1 cellular context compared by ENCODE assay signal in the genomic region with DNA sequence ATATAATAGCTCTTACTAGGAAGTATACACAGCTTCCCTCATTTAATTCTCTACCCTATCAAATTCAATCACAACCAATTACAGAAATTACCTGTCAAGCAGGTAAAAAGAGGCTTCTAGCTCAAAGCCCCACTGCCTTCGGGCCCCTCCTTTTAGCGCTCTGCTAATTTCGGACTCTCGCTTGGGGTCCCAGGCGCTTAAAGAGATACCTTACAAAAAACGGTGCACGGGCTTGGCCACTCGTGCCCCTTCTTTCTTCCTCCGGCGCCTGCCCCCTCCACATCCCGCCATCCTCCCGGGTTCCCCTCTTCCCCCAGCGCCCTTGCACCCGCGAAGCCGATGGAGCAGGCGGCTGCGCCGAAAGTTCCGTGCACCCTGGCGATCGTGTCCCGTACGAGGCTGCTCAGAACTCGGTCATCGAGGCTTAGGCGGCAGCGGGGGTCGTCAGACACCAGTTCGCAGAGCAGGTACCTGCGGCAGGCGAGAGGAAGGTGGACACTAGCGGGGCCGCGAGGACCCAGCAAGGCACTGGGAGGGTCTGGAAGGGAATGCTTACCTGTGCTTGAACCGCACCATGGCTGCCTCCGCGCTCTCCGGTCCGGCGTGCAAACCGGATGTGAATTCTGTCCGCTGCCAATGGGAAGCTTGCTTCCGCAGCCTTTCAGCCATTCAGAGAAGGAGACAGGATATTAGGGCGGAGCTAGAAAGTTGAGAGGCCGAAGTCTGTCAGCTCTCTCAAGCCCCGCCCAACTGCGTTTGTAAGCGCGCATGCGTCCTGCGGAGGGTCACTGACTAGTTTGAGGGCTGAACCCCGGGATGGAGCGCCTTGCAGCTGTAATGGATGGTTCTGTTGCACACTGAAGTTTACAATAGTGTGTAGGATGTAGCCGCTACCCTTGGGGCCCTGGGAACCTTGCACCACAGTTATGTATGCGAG.
TF ChIP-seq lines count a peak whose summit lies in the region.

A gene with protein sequence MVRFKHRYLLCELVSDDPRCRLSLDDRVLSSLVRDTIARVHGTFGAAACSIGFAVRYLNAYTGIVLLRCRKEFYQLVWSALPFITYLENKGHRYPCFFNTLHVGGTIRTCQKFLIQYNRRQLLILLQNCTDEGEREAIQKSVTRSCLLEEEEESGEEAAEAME (minus strand): TSS at position 616 of the 937 bp plus-strand sequence. CDS start 40 bp downstream, at position 576.

TF ChIP-seq in HEK293, 187 proteins besides CTCF, POLR2A, EP300 and RAD21 (continued from another document):
- TF ChIP-seq ATF2 (tag by site-specific recombination; IDR thresholded peaks at IDR 0.05; ENCODE audit: low read depth) (no peak), ZNF571 (tag by site-specific recombination; IDR thresholded peaks at IDR 0.05) (no peak), ZNF391 (tag by site-specific recombination; IDR thresholded peaks at IDR 0.05; ENCODE audit: borderline replicate concordance, low read depth) (peak; percentile 64; the same call in 1 of the 2 replicates), RBAK (tag by site-specific recombination; IDR thresholded peaks at IDR 0.05) (no peak), ZNF747 (tag by site-specific recombination; IDR thresholded peaks at IDR 0.05) (no peak), ZNF660 (tag by site-specific recombination; IDR thresholded peaks at IDR 0.05) (peak; percentile 9; the same call in 1 of the 2 replicates), ZFP69B (tag by site-specific recombination; IDR thresholded peaks at IDR 0.05) (no peak), ZFP37 (tag by site-specific recombination; IDR thresholded peaks at IDR 0.05) (peak; percentile 98), HOXC10 (CRISPR knock-in tag; IDR thresholded peaks at IDR 0.05) (no peak), ZNF19 (tag by site-specific recombination; IDR thresholded peaks at IDR 0.05; ENCODE audit: low read depth) (no peak), ZEB2 (tag by site-specific recombination; IDR thresholded peaks at IDR 0.05) (peak; percentile 96), MZF1 (tag by site-specific recombination; IDR thresholded peaks at IDR 0.05; ENCODE audit: borderline replicate concordance) (no peak), ZNF692 (tag by site-specific recombination; IDR thresholded peaks at IDR 0.05) (no peak; the same call in none of the 2 replicates), ZBTB1 (tag by site-specific recombination; IDR thresholded peaks at IDR 0.05) (no peak), ZNF654 (tag by site-specific recombination; IDR thresholded peaks at IDR 0.05; ENCODE audit: low read depth) (no peak), ZNF837 (tag by site-specific recombination; IDR thresholded peaks at IDR 0.05) (no peak), BCL11B (tag by site-specific recombination; IDR thresholded peaks at IDR 0.05; ENCODE audit: low read depth) (peak; percentile 50; the same call in 1 of the 2 replicates), YY2 (tag by site-specific recombination; IDR thresholded peaks at IDR 0.05) (peak; percentile 43), ZSCAN30 (tag by site-specific recombination; IDR thresholded peaks at IDR 0.05) (peak; percentile 41; the same call in 1 of the 2 replicates)
- TF ChIP-seq, protein P1, sequence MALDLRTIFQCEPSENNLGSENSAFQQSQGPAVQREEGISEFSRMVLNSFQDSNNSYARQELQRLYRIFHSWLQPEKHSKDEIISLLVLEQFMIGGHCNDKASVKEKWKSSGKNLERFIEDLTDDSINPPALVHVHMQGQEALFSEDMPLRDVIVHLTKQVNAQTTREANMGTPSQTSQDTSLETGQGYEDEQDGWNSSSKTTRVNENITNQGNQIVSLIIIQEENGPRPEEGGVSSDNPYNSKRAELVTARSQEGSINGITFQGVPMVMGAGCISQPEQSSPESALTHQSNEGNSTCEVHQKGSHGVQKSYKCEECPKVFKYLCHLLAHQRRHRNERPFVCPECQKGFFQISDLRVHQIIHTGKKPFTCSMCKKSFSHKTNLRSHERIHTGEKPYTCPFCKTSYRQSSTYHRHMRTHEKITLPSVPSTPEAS (tag by site-specific recombination; IDR thresholded peaks at IDR 0.05) = no peak
- TF ChIP-seq, protein P2, sequence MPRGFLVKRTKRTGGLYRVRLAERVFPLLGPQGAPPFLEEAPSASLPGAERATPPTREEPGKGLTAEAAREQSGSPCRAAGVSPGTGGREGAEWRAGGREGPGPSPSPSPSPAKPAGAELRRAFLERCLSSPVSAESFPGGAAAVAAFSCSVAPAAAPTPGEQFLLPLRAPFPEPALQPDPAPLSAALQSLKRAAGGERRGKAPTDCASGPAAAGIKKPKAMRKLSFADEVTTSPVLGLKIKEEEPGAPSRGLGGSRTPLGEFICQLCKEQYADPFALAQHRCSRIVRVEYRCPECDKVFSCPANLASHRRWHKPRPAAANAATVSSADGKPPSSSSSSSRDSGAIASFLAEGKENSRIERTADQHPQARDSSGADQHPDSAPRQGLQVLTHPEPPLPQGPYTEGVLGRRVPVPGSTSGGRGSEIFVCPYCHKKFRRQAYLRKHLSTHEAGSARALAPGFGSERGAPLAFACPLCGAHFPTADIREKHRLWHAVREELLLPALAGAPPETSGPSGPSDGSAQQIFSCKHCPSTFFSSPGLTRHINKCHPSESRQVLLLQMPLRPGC (tag by site-specific recombination; IDR thresholded peaks at IDR 0.05) = no peak
- TF ChIP-seq, protein P3, sequence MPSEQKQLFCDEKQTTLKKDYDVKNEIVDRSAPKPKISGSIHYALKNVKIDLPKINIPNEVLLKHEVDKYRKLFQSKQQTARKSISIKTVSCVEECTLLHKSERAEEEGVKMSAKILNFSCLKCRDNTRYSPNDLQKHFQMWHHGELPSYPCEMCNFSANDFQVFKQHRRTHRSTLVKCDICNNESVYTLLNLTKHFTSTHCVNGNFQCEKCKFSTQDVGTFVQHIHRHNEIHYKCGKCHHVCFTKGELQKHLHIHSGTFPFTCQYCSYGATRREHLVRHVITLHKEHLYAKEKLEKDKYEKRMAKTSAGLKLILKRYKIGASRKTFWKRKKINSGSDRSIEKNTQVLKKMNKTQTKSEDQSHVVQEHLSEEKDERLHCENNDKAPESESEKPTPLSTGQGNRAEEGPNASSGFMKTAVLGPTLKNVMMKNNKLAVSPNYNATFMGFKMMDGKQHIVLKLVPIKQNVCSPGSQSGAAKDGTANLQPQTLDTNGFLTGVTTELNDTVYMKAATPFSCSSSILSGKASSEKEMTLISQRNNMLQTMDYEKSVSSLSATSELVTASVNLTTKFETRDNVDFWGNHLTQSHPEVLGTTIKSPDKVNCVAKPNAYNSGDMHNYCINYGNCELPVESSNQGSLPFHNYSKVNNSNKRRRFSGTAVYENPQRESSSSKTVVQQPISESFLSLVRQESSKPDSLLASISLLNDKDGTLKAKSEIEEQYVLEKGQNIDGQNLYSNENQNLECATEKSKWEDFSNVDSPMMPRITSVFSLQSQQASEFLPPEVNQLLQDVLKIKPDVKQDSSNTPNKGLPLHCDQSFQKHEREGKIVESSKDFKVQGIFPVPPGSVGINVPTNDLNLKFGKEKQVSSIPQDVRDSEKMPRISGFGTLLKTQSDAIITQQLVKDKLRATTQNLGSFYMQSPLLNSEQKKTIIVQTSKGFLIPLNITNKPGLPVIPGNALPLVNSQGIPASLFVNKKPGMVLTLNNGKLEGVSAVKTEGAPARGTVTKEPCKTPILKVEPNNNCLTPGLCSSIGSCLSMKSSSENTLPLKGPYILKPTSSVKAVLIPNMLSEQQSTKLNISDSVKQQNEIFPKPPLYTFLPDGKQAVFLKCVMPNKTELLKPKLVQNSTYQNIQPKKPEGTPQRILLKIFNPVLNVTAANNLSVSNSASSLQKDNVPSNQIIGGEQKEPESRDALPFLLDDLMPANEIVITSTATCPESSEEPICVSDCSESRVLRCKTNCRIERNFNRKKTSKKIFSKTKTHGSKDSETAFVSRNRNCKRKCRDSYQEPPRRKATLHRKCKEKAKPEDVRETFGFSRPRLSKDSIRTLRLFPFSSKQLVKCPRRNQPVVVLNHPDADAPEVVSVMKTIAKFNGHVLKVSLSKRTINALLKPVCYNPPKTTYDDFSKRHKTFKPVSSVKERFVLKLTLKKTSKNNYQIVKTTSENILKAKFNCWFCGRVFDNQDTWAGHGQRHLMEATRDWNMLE (tag by site-specific recombination; conservative IDR thresholded peaks at IDR 0.05; ENCODE audit: low read depth) = peak; percentile 66
- TF ChIP-seq, protein P4, sequence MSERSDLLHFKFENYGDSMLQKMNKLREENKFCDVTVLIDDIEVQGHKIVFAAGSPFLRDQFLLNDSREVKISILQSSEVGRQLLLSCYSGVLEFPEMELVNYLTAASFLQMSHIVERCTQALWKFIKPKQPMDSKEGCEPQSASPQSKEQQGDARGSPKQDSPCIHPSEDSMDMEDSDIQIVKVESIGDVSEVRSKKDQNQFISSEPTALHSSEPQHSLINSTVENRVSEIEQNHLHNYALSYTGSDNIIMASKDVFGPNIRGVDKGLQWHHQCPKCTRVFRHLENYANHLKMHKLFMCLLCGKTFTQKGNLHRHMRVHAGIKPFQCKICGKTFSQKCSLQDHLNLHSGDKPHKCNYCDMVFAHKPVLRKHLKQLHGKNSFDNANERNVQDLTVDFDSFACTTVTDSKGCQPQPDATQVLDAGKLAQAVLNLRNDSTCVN (tag by site-specific recombination; optimal IDR thresholded peaks at IDR 0.05) = peak; percentile 71
